Comparison of ENCODE assay signal across 1 cellular context in the genomic region with DNA sequence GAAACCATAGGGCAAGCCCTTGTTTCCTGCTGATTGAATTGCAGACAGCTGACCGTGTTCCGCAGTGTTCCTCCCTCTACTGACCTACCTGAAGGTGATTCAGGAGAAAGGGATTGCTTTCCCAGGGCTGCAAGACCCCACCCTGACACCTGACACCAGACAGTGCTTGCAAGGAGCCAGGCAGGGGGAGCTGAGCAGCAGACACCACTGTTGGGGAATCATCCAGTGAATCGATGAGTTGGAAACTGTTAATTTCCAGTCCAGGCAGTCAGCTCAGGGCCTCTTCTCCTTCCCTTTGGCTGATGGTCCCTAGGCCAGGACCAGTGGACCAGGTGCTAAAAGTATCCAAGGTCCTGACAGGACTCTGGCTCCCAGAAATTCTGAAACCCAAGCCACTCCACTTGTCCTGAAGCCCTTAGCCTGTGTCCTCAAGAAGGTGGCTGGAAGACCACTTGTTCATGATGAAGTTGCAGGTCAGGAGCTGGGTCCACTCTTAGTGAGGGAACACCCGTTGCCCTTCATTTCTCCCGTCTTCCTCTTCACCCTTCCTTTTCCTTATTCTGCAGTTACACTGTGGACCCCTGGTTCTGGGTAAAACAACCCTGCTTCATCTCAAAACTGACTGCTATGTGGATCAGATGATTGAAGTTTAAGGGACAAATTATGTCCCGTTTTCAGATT.
TF ChIP-seq lines count a peak whose summit lies in the region.

No MANE protein-coding gene starts in this region.

TF ChIP-seq in K562, 482 proteins besides CTCF, POLR2A, EP300 and RAD21 (continued from another document and continues in another):
- TF ChIP-seq ID3 (CRISPR knock-in tag; IDR thresholded peaks at IDR 0.05) = no peak
- TF ChIP-seq ID3 (tag; IDR thresholded peaks at IDR 0.05) = no peak
- no peak for TF ChIP-seq SPI1 (IDR thresholded peaks at IDR 0.05; ENCODE audit: borderline replicate concordance, low read depth, low read length)
- TF ChIP-seq ZNF134 (CRISPR knock-in tag; conservative IDR thresholded peaks at IDR 0.05) = no peak
- no peak for TF ChIP-seq JUN (IDR thresholded peaks at IDR 0.05; ENCODE audit: borderline replicate concordance, low read depth, low read length)
- TF ChIP-seq JUN (CRISPR knock-in tag; IDR thresholded peaks at IDR 0.05; ENCODE audit: borderline replicate concordance) = peak; percentile 74; the same call in 1 of the 2 replicates
- TF ChIP-seq PCBP1 (IDR thresholded peaks at IDR 0.05; ENCODE audit: low read depth, low read length, poor library complexity, severe bottlenecking) = no peak
- TF ChIP-seq ZNF24 (IDR thresholded peaks at IDR 0.05) = no peak
- no peak for TF ChIP-seq ZBTB33 (CRISPR knock-in tag; IDR thresholded peaks at IDR 0.05)
- TF ChIP-seq SNRNP70 (optimal IDR thresholded peaks at IDR 0.05; ENCODE audit: low read depth, low read length) = peak; percentile 79
- TF ChIP-seq ZNF12 (CRISPR knock-in tag; IDR thresholded peaks at IDR 0.05) = no peak
- TF ChIP-seq FOXO4 (CRISPR knock-in tag; IDR thresholded peaks at IDR 0.05) = peak; percentile 73; the same call in 1 of the 2 replicates
- no peak for TF ChIP-seq NFE2L1 (tag; IDR thresholded peaks at IDR 0.05; ENCODE audit: borderline replicate concordance, low read depth)
- no peak for TF ChIP-seq PYGO2 (tag; IDR thresholded peaks at IDR 0.05)
- TF ChIP-seq DMBX1 (CRISPR knock-in tag; IDR thresholded peaks at IDR 0.05; ENCODE audit: borderline replicate concordance) = no peak
- 0 out of 2 replicates have a peak, but pooled peaks have one; percentile 70 for TF ChIP-seq GABPB1 (CRISPR knock-in tag; IDR thresholded peaks at IDR 0.05)
- no peak for TF ChIP-seq BRCA1 (IDR thresholded peaks at IDR 0.05)
- peak; percentile 80 for TF ChIP-seq BRCA1 (CRISPR knock-in tag; IDR thresholded peaks at IDR 0.05)
- no peak for TF ChIP-seq RNF2 (IDR thresholded peaks at IDR 0.05)
- no peak for TF ChIP-seq CTBP1 (IDR thresholded peaks at IDR 0.05; ENCODE audit: borderline replicate concordance)
- TF ChIP-seq ZC3H4 (CRISPR knock-in tag; IDR thresholded peaks at IDR 0.05; ENCODE audit: borderline replicate concordance) = peak; percentile 85
- no peak for TF ChIP-seq TFAM (CRISPR knock-in tag; conservative IDR thresholded peaks at IDR 0.05)
- no peak for TF ChIP-seq HMG20A (CRISPR knock-in tag; conservative IDR thresholded peaks at IDR 0.05)
- no peak for TF ChIP-seq FOXJ3 (CRISPR knock-in tag; IDR thresholded peaks at IDR 0.05)
- TF ChIP-seq FOXM1 (IDR thresholded peaks at IDR 0.05; ENCODE audit: low read depth) = no peak
- peak; percentile 37; the same call in 1 of the 2 replicates for TF ChIP-seq FOXM1 (CRISPR knock-in tag; IDR thresholded peaks at IDR 0.05; ENCODE audit: low read depth)
- TF ChIP-seq THAP12 (CRISPR knock-in tag; IDR thresholded peaks at IDR 0.05) = no peak
- TF ChIP-seq FOS (IDR thresholded peaks at IDR 0.05; ENCODE audit: extremely low read depth, insufficient read length) = no peak
- TF ChIP-seq NR4A1 (CRISPR knock-in tag; IDR thresholded peaks at IDR 0.05) = no peak
- no peak for TF ChIP-seq NR4A1 (tag; IDR thresholded peaks at IDR 0.05)
- no peak; the same call in 1 of the 2 replicates for TF ChIP-seq ESRRB (CRISPR knock-in tag; IDR thresholded peaks at IDR 0.05; ENCODE audit: borderline replicate concordance)
- TF ChIP-seq, protein P1, sequence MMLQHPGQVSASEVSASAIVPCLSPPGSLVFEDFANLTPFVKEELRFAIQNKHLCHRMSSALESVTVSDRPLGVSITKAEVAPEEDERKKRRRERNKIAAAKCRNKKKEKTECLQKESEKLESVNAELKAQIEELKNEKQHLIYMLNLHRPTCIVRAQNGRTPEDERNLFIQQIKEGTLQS (IDR thresholded peaks at IDR 0.05) = no peak
- TF ChIP-seq, protein P1 (CRISPR knock-in tag; conservative IDR thresholded peaks at IDR 0.05) = 0 out of 2 replicates have a peak, but pooled peaks have one; percentile 35
- TF ChIP-seq SP2 (IDR thresholded peaks at IDR 0.05; ENCODE audit: extremely low read depth, low read depth, low read length, poor library complexity, severe bottlenecking) = no peak
- no peak for TF ChIP-seq YY1 (IDR thresholded peaks at IDR 0.05; ENCODE audit: borderline replicate concordance in 1 of 3, control insufficient read depth in 1 of 3, extremely low read depth in 1 of 3, insufficient read depth in 3 of 3, insufficient read length in 1 of 3, insufficient replicate concordance in 2 of 3, low read depth in 1 of 3, low read length in 2 of 3)
- peak; percentile 74 for TF ChIP-seq POLR2G (IDR thresholded peaks at IDR 0.05; ENCODE audit: low read depth, low read length)
- TF ChIP-seq TCF3 (CRISPR knock-in tag; IDR thresholded peaks at IDR 0.05) = 0 out of 2 replicates have a peak, but pooled peaks have one; percentile 7
- no peak for TF ChIP-seq GATAD2A (IDR thresholded peaks at IDR 0.05)
- no peak for TF ChIP-seq MECOM (CRISPR knock-in tag; IDR thresholded peaks at IDR 0.05)
- TF ChIP-seq, protein P2, sequence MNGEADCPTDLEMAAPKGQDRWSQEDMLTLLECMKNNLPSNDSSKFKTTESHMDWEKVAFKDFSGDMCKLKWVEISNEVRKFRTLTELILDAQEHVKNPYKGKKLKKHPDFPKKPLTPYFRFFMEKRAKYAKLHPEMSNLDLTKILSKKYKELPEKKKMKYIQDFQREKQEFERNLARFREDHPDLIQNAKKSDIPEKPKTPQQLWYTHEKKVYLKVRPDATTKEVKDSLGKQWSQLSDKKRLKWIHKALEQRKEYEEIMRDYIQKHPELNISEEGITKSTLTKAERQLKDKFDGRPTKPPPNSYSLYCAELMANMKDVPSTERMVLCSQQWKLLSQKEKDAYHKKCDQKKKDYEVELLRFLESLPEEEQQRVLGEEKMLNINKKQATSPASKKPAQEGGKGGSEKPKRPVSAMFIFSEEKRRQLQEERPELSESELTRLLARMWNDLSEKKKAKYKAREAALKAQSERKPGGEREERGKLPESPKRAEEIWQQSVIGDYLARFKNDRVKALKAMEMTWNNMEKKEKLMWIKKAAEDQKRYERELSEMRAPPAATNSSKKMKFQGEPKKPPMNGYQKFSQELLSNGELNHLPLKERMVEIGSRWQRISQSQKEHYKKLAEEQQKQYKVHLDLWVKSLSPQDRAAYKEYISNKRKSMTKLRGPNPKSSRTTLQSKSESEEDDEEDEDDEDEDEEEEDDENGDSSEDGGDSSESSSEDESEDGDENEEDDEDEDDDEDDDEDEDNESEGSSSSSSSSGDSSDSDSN (IDR thresholded peaks at IDR 0.05; ENCODE audit: borderline replicate concordance in 1 of 2, low read depth in 2 of 2, low read length in 2 of 2) = no peak
- TF ChIP-seq POLR3G (IDR thresholded peaks at IDR 0.05; ENCODE audit: extremely low read depth, insufficient read length, insufficient replicate concordance) = no peak
- TF ChIP-seq, protein P3, sequence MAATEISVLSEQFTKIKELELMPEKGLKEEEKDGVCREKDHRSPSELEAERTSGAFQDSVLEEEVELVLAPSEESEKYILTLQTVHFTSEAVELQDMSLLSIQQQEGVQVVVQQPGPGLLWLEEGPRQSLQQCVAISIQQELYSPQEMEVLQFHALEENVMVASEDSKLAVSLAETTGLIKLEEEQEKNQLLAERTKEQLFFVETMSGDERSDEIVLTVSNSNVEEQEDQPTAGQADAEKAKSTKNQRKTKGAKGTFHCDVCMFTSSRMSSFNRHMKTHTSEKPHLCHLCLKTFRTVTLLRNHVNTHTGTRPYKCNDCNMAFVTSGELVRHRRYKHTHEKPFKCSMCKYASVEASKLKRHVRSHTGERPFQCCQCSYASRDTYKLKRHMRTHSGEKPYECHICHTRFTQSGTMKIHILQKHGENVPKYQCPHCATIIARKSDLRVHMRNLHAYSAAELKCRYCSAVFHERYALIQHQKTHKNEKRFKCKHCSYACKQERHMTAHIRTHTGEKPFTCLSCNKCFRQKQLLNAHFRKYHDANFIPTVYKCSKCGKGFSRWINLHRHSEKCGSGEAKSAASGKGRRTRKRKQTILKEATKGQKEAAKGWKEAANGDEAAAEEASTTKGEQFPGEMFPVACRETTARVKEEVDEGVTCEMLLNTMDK (IDR thresholded peaks at IDR 0.05; ENCODE audit: borderline replicate concordance, insufficient read depth, low read depth, low read length, poor library complexity, severe bottlenecking) = no peak
- TF ChIP-seq ARID4B (CRISPR knock-in tag; IDR thresholded peaks at IDR 0.05) = peak; percentile 68
- TF ChIP-seq, protein P4, sequence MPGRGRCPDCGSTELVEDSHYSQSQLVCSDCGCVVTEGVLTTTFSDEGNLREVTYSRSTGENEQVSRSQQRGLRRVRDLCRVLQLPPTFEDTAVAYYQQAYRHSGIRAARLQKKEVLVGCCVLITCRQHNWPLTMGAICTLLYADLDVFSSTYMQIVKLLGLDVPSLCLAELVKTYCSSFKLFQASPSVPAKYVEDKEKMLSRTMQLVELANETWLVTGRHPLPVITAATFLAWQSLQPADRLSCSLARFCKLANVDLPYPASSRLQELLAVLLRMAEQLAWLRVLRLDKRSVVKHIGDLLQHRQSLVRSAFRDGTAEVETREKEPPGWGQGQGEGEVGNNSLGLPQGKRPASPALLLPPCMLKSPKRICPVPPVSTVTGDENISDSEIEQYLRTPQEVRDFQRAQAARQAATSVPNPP (IDR thresholded peaks at IDR 0.05; ENCODE audit: borderline replicate concordance, insufficient read depth, insufficient read length) = no peak
